12 cellular contexts compared by ENCODE assay signal in the genomic region with DNA sequence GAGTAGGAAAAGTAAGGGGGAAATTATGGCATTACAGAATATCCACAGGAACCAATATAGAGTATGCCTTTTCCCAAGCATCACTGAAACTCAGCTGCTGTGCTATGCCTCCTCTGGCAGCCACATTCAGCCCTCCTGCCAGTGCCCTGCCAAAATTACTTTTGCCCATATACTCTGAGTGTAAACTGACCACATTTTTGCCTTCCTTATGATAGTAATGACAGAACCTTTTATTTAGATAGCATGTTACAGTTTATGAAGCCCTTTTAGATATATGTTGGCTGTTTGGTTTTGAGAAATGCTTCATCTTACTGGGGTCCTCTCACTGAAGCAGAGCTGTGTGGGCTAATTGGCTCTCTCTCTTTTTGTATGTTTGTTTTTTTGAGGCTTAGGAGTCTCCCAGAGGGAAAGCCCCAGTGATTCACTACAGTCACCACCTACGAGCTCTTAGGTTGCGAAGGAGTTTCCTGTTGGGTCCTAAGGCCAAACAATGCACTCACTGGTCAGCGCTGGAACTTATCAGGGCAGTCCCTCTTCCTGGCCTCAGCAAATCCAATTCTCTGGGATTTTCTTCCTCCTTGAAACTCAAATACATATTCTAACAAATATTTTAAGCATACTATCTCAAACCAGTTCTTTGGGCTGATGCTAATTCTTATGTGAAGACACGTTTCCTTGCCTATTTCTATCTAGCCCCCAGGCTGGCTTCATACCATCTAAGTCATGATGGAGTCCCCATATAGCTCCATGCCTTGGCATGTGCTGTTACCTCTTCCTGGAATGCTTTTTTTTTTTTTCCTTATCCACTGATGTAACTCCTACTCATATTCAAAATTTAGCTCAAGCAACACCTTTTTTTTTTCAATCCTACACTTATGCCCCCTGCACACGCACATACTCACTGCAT. TPM values are rescaled to one million over a fixed set of nuclear protein-coding genes. Genes with fewer than 3 reads are reported as not detected.
DNase-seq lines count a peak whose midpoint lies in the region; ATAC-seq and TF ChIP-seq lines count a peak whose summit lies in the region.
"Had no signal": no experiment of that assay in that cellular context is flagged by ENCODE, and none has a peak within 500 bp of the region (broad histone marks: within the 10 kb centered on the region; RNA-seq: fewer than 3 reads in every experiment).

No MANE protein-coding gene starts in this region.

- no peaks in the 10 kb centered on the region for H3K79me1 ChIP-seq in IMR-90 (ENCODE audit: low read depth in 1 of 2, low read length in 2 of 2)

- H3K27me3 ChIP-seq in IMR-90 (ENCODE audit: control insufficient read depth, insufficient read depth, low read length) = peaks cover 58% of the 10 kb centered on the region
- peaks cover 55% of the 10 kb centered on the region for H3K27me3 ChIP-seq in smooth muscle cell (ENCODE audit: low read depth)
- no peaks in the 10 kb centered on the region for H3K27me3 ChIP-seq in ovary

- H3K79me2 ChIP-seq in smooth muscle cell (ENCODE audit: low read depth) = no peaks in the 10 kb centered on the region

- H3K9ac ChIP-seq in IMR-90 (ENCODE audit: low read depth, low read length) = no peak overlapping the region
- H3K9ac ChIP-seq in smooth muscle cell (ENCODE audit: low read depth) = no peak overlapping the region

- H3K14ac ChIP-seq in IMR-90 (replicated peaks; ENCODE audit: low read depth, low read length) = no peak overlapping the region

- no peak overlapping the region for H3K4ac ChIP-seq in IMR-90 (ENCODE audit: low read depth, low read length)

- H3K18ac ChIP-seq in IMR-90 (ENCODE audit: low read depth, low read length) = no peak overlapping the region

- BruUV-seq in IMR-90 (replicated peaks; lab: Mats Ljungman, UMichigan) = no TSS peak

- H3K9me1 ChIP-seq in IMR-90 (ENCODE audit: insufficient read depth, low read length) = no peaks in the 10 kb centered on the region

- no peak overlapping the region for H3K27ac ChIP-seq in IMR-90 (ENCODE audit: insufficient read depth, low read length)
- peak overlapping the region; percentile 63 for H3K27ac ChIP-seq in epithelial cell of prostate
- peak overlapping the region; percentile 56 for H3K27ac ChIP-seq in smooth muscle cell (ENCODE audit: low read depth)
- H3K27ac ChIP-seq in ovary = no peak overlapping the region
- H3K27ac ChIP-seq: esophagus squamous epithelium had no signal

- POLR2A ChIA-PET in IMR-90 (lab: Charles Lee; ENCODE audit: unreplicated experiment) = no interaction called here

- H3K23ac ChIP-seq in IMR-90 (ENCODE audit: low read depth, low read length) = no peak overlapping the region

- no peak overlapping the region for H4K5ac ChIP-seq in IMR-90 (ENCODE audit: low read depth, low read length)

- intact Hi-C loops in IMR-90 (cut with micrococcal nuclease) (loop anchor here (2.0 to 10.0 kb wide), 2 partner anchors 19 to 207 kb away; no protein-coding TSS in a partner anchor), ovary (cut with DNase I) (no loop called here)

- H3K4me3 Mint-ChIP-seq in activated T-cell treated with anti-CD3 and anti-CD28 coated beads, Interleukin-2, amount 50 U/mL, for 72 hours = peak overlapping the region; percentile 33 to 45
- no peak overlapping the region for H3K4me3 Mint-ChIP-seq in activated T-cell treated with anti-CD3 and anti-CD28 coated beads, Interleukin-2, amount 50 U/mL, for 24 hours

- no peak overlapping the region for H3K4me2 ChIP-seq in IMR-90 (ENCODE audit: low read depth, low read length)
- peak overlapping the region; percentile 61 for H3K4me2 ChIP-seq in smooth muscle cell

- H3K56ac ChIP-seq in IMR-90 (ENCODE audit: extremely low read depth, insufficient read depth, low read length) = no peak overlapping the region

- H4K20me1 ChIP-seq in IMR-90 (ENCODE audit: insufficient read depth, low read length) (no peaks in the 10 kb centered on the region), smooth muscle cell (ENCODE audit: low read depth) (no peaks in the 10 kb centered on the region)

- H4K91ac ChIP-seq in IMR-90 (ENCODE audit: insufficient read depth, low read depth, low read length) = no peak overlapping the region

- H3K4me1 ChIP-seq in IMR-90 (ENCODE audit: control insufficient read depth, insufficient read depth, low read length) (no peaks in the 10 kb centered on the region), smooth muscle cell (ENCODE audit: low read depth) (peaks cover 25% of the 10 kb centered on the region), ovary (ENCODE audit: insufficient read depth) (no peaks in the 10 kb centered on the region)

- H2BK120ac ChIP-seq in IMR-90 (ENCODE audit: low read depth, low read length) = no peak overlapping the region

- peaks cover 56% of the 10 kb centered on the region for H3K27me3 Mint-ChIP-seq in activated T-cell treated with anti-CD3 and anti-CD28 coated beads, Interleukin-2, amount 50 U/mL, for 72 hours (ENCODE audit: low read depth)
- peaks cover 74% of the 10 kb centered on the region for H3K27me3 Mint-ChIP-seq in activated T-cell treated with anti-CD3 and anti-CD28 coated beads, Interleukin-2, amount 50 U/mL, for 24 hours

- TF ChIP-seq POLR2A in IMR-90 (IDR thresholded peaks at IDR 0.05; ENCODE audit: low read depth, low read length) (no peak), ovary (IDR thresholded peaks at IDR 0.05) (no peak)

- no peak for TF ChIP-seq EP300 in ovary (IDR thresholded peaks at IDR 0.05)

- WGBS in IMR-90 (ENCODE audit: extremely low coverage in 2 of 2, insufficient read length in 1 of 2), 2 experiments = 45% methylated on average over 2 of the region's 5 CpGs; no CpG with 5 or more reads in 1 of the 2 experiments
- 26% methylated on average over 5 of the region's 5 CpGs for WGBS in smooth muscle cell (ENCODE audit: low lambda C conversion rate)
- 28 to 34% (median 29%) methylated on average over 5 of the region's 5 CpGs for WGBS in ovary, 3 donors

- H2BK20ac ChIP-seq in IMR-90 (ENCODE audit: low read depth, low read length) = no peak overlapping the region

- no peaks in the 10 kb centered on the region for H3K36me3 ChIP-seq in IMR-90 (ENCODE audit: control insufficient read depth, insufficient read depth, low read length)
- no peaks in the 10 kb centered on the region for H3K36me3 ChIP-seq in smooth muscle cell (ENCODE audit: low read depth)
- no peaks in the 10 kb centered on the region for H3K36me3 ChIP-seq in ovary
- H3K36me3 ChIP-seq: esophagus squamous epithelium had no signal

- dilution Hi-C loops in IMR-90 (cut with HindIII; ENCODE audit: low sequenced_read_pairs, unreplicated experiment) = no loop called here

- no peak for TF ChIP-seq RAD21 in IMR-90 (IDR thresholded peaks at IDR 0.05; ENCODE audit: low read length)

- no peaks in the 10 kb centered on the region for H3F3A ChIP-seq in smooth muscle cell (ENCODE audit: low read depth)

- H3K9me3 Mint-ChIP-seq in activated T-cell treated with anti-CD3 and anti-CD28 coated beads, Interleukin-2, amount 50 U/mL, for 72 hours = no peaks in the 10 kb centered on the region
- H3K9me3 Mint-ChIP-seq in activated T-cell treated with anti-CD3 and anti-CD28 coated beads, Interleukin-2, amount 50 U/mL, for 24 hours = no peaks in the 10 kb centered on the region

- no peak overlapping the region for H2AK5ac ChIP-seq in IMR-90 (ENCODE audit: low read depth, low read length)

- in situ Hi-C loops in IMR-90 (cut with MboI; ENCODE audit: low sequenced_read_pairs) = no loop called here

- TF ChIP-seq CTCF in IMR-90 (conservative IDR thresholded peaks at IDR 0.05; ENCODE audit: low read depth, low read length) (no peak), smooth muscle cell (IDR thresholded peaks at IDR 0.05; ENCODE audit: borderline replicate concordance, insufficient read depth, poor library complexity, severe bottlenecking) (no peak), ovary (IDR thresholded peaks at IDR 0.05) (no peak)

- H2AK9ac ChIP-seq in IMR-90 (replicated peaks; ENCODE audit: low read depth, low read length, poor library complexity) = no peak overlapping the region

- H2AFZ ChIP-seq in IMR-90 (replicated peaks; ENCODE audit: low read length, poor library complexity) = no peak overlapping the region
- no peak overlapping the region for H2AFZ ChIP-seq in smooth muscle cell (ENCODE audit: low read depth)

- H3K4me1 Mint-ChIP-seq in activated T-cell treated with anti-CD3 and anti-CD28 coated beads, Interleukin-2, amount 50 U/mL, for 72 hours (ENCODE audit: low read depth) = peaks cover 32% of the 10 kb centered on the region
- H3K4me1 Mint-ChIP-seq in activated T-cell treated with anti-CD3 and anti-CD28 coated beads, Interleukin-2, amount 50 U/mL, for 24 hours (ENCODE audit: low read depth) = peaks cover 30% of the 10 kb centered on the region

- no peaks in the 10 kb centered on the region for H3K36me3 Mint-ChIP-seq in activated T-cell treated with anti-CD3 and anti-CD28 coated beads, Interleukin-2, amount 50 U/mL, for 72 hours (ENCODE audit: insufficient read depth in 2 of 2)
- no peaks in the 10 kb centered on the region for H3K36me3 Mint-ChIP-seq in activated T-cell treated with anti-CD3 and anti-CD28 coated beads, Interleukin-2, amount 50 U/mL, for 24 hours (ENCODE audit: low read depth)

- no peak overlapping the region for H4K8ac ChIP-seq in IMR-90 (ENCODE audit: low read depth in 2 of 2, low read length in 2 of 2)

- CTCF ChIA-PET in IMR-90 (lab: Yijun Ruan, JAX) = no interaction called here

- H2BK5ac ChIP-seq in IMR-90 (ENCODE audit: low read depth, low read length, poor library complexity, severe bottlenecking) = no peak overlapping the region

- H3K4me3 ChIP-seq in IMR-90 (ENCODE audit: insufficient read depth, low read depth, low read length) = no peak overlapping the region
- no peak overlapping the region for H3K4me3 ChIP-seq in smooth muscle cell
- no peak overlapping the region for H3K4me3 ChIP-seq in ovary
- H3K4me3 ChIP-seq: esophagus squamous epithelium had no signal

- ATAC-seq in activated T-cell treated with anti-CD3 and anti-CD28 coated beads, Interleukin-2, amount 50 U/mL, for 72 hours (replicated peaks in 1 of 2) = peak; percentile 82 to 88
- ATAC-seq in IMR-90 (ENCODE audit: low read depth) = peak; percentile 74

- H3K9me3 ChIP-seq in IMR-90 (ENCODE audit: control insufficient read depth, insufficient read depth, low read length) (no peaks in the 10 kb centered on the region), smooth muscle cell (replicated peaks; ENCODE audit: low read depth) (no peaks in the 10 kb centered on the region), ovary (no peaks in the 10 kb centered on the region)
- H3K9me3 ChIP-seq: esophagus squamous epithelium had no signal

- no peak overlapping the region for H2BK15ac ChIP-seq in IMR-90 (ENCODE audit: low read depth, low read length)

- DNase-seq in activated T-cell treated with anti-CD3 and anti-CD28 coated beads, Interleukin-2, amount 50 U/mL, for 72 hours = peak; percentile 38 to 54
- DNase-seq in activated T-cell treated with anti-CD3 and anti-CD28 coated beads, Interleukin-2, amount 50 U/mL, for 24 hours = no peak
- DNase-seq in IMR-90 = peak; percentile 80
- peak; percentile 34 for DNase-seq in epithelial cell of prostate (ENCODE audit: low read depth, low spot score)
- no peak for DNase-seq in smooth muscle cell (lab: John Stamatoyannopoulos, UW; ENCODE audit: unreplicated experiment)
- DNase-seq in ovary = no peak
- no peak for DNase-seq in NCI-H748 (lab: John Stamatoyannopoulos, UW; ENCODE audit: unreplicated experiment)
- DNase-seq in NCI-H1694 (lab: John Stamatoyannopoulos, UW) = no peak
- DNase-seq: esophagus squamous epithelium, NCI-H446, T-helper 1 cell had no signal

- H3K27ac Mint-ChIP-seq in activated T-cell treated with anti-CD3 and anti-CD28 coated beads, Interleukin-2, amount 50 U/mL, for 72 hours = no peak overlapping the region
- no peak overlapping the region for H3K27ac Mint-ChIP-seq in activated T-cell treated with anti-CD3 and anti-CD28 coated beads, Interleukin-2, amount 50 U/mL, for 24 hours

RNA-seq across cellular contexts. Expression of a gene that starts 3.7 kb away (rescaled TPM):
- total RNA-seq in activated T-cell treated with anti-CD3 and anti-CD28 coated beads, Interleukin-2, amount 50 U/mL, for 72 hours = 1 to 10 TPM in 1 of 2 donors, under 1 TPM in 1; 1.00 to 1.1 TPM
- total RNA-seq in IMR-90 (2012; rRNA removed) (not detected in 2 replicates), smooth muscle cell (0.22 and 0.49 TPM in 2 replicates), ovary (1 to 10 TPM in 1 of 7 donors, under 1 TPM in 5, not detected in 1; 0.20 to 1.0 (median 0.45) TPM)
- polyA plus RNA-seq in IMR-90 (2012; rRNA removed) (0.02 TPM in 1 of 2 replicates, not detected in the other), smooth muscle cell (0.07 and 0.90 TPM in 2 replicates), ovary (under 1 TPM; 0.10 to 0.42 TPM)
- polyA plus RNA-seq in IMR-90 (2012; cell fraction: cytosol; rRNA removed) = not detected in 2 replicates
- polyA plus RNA-seq in IMR-90 (2012; cell fraction: nucleus; rRNA removed; ENCODE audit: low replicate concordance) = not detected in 2 replicates
- total RNA-seq: HT-29 had no signal

RNA-seq across cellular contexts. Expression of a gene that starts 27.7 kb away (rescaled TPM):
- 10 to 100 TPM in 1 of 2 donors, 1 to 10 TPM in 1; 9.9 to 10.6 TPM for total RNA-seq in activated T-cell treated with anti-CD3 and anti-CD28 coated beads, Interleukin-2, amount 50 U/mL, for 72 hours
- total RNA-seq in IMR-90 (2012; rRNA removed) (11.7 and 14.9 TPM in 2 replicates), smooth muscle cell (26.8 and 29.6 TPM in 2 replicates), ovary (10 to 100 TPM in 4 of 7 donors, 1 to 10 TPM in 3; 6.4 to 21.0 (median 11.8) TPM)
- polyA plus RNA-seq in IMR-90 (2012; rRNA removed) (9.9 and 11.4 TPM in 2 replicates), smooth muscle cell (28.4 and 30.5 TPM in 2 replicates), ovary (10 to 100 TPM in 1 of 2 donors, 1 to 10 TPM in 1; 5.7 to 23.0 TPM)
- 6.4 and 9.0 TPM in 2 replicates for polyA plus RNA-seq in IMR-90 (2012; cell fraction: cytosol; rRNA removed)
- polyA plus RNA-seq in IMR-90 (2012; cell fraction: nucleus; rRNA removed; ENCODE audit: low replicate concordance) = 3.5 and 4.0 TPM in 2 replicates

Comparison
In these comparisons a context has a peak if more than half of its experiments do, and no peak if none do; other contexts are left out.
1. DNase-seq: peak in activated T-cell treated with anti-CD3 and anti-CD28 coated beads, Interleukin-2, amount 50 U/mL, for 72 hours (2 of 2), IMR-90 (single experiment) and epithelial cell of prostate (single experiment); none in activated T-cell treated with anti-CD3 and anti-CD28 coated beads, Interleukin-2, amount 50 U/mL, for 24 hours (single experiment), smooth muscle cell (single experiment), ovary (0 of 5), NCI-H748 (single experiment) and NCI-H1694 (single experiment).
2. H3K27ac ChIP-seq: peak in epithelial cell of prostate (single experiment) and smooth muscle cell (single experiment); none in IMR-90 (single experiment) and ovary (0 of 2).